ENCODE assay signal across 1 cellular context in genomic region chr17:44014437-44015172, GRCh38.
TF ChIP-seq lines count a peak whose summit lies in the region.

TSS of gene TMEM101 (minus strand) at chr17:44014963. CDS start at chr17:44014952, 11 bp downstream.

TF ChIP-seq in HepG2, 621 proteins besides CTCF, POLR2A, EP300 and RAD21 (continued from another document and continues in another):
- TF ChIP-seq NFAT5 (CRISPR knock-in tag; IDR thresholded peaks at IDR 0.05) (peak; percentile 85), SATB2 (CRISPR knock-in tag; IDR thresholded peaks at IDR 0.05) (peak; percentile 59), SSRP1 (CRISPR knock-in tag; IDR thresholded peaks at IDR 0.05) (peak; percentile 89), ZNF639 (CRISPR knock-in tag; conservative IDR thresholded peaks at IDR 0.05) (peak; percentile 97), HMG20B (CRISPR knock-in tag; conservative IDR thresholded peaks at IDR 0.05) (0 out of 2 replicates have a peak, but pooled peaks have one; percentile 30), ZNF572 (CRISPR knock-in tag; IDR thresholded peaks at IDR 0.05) (peak; percentile 94), ZNF503 (CRISPR knock-in tag; IDR thresholded peaks at IDR 0.05) (peak; percentile 80), STAG1 (CRISPR knock-in tag; IDR thresholded peaks at IDR 0.05) (peak; percentile 4; the same call in 1 of the 2 replicates), AKNA (CRISPR knock-in tag; IDR thresholded peaks at IDR 0.05; ENCODE audit: borderline replicate concordance) (no peak; the same call in 1 of the 2 replicates), MAX (IDR thresholded peaks at IDR 0.05) (peak; percentile 87), MYNN (CRISPR knock-in tag; IDR thresholded peaks at IDR 0.05; ENCODE audit: low read depth) (peak; percentile 95), ZNF10 (CRISPR knock-in tag; IDR thresholded peaks at IDR 0.05; ENCODE audit: borderline replicate concordance, low read depth) (no peak), SP140L (CRISPR knock-in tag; IDR thresholded peaks at IDR 0.05; ENCODE audit: borderline replicate concordance) (peak; percentile 98; the same call in 1 of the 2 replicates), ZNF260 (CRISPR knock-in tag; IDR thresholded peaks at IDR 0.05; ENCODE audit: borderline replicate concordance, low read depth) (no peak), ZNF318 (CRISPR knock-in tag; IDR thresholded peaks at IDR 0.05) (peak; percentile 95), ATF7 (IDR thresholded peaks at IDR 0.05) (no peak), ATF7 (CRISPR knock-in tag; IDR thresholded peaks at IDR 0.05) (peak; percentile 91), IRF1 (CRISPR knock-in tag; IDR thresholded peaks at IDR 0.05; ENCODE audit: low read depth) (peak; percentile 95), ZNF282 (IDR thresholded peaks at IDR 0.05; ENCODE audit: partially characterized antibody) (no peak), ZEB1 (IDR thresholded peaks at IDR 0.05; ENCODE audit: insufficient replicate concordance, low read depth) (peak; percentile 78), ZNF784 (CRISPR knock-in tag; IDR thresholded peaks at IDR 0.05; ENCODE audit: borderline replicate concordance) (peak; percentile 98), RXRB (CRISPR knock-in tag; IDR thresholded peaks at IDR 0.05; ENCODE audit: borderline replicate concordance) (peak; percentile 88), ZSCAN30 (CRISPR knock-in tag; IDR thresholded peaks at IDR 0.05) (no peak; the same call in 1 of the 2 replicates), DRAP1 (CRISPR knock-in tag; IDR thresholded peaks at IDR 0.05) (peak; percentile 80), ZNF607 (CRISPR knock-in tag; IDR thresholded peaks at IDR 0.05; ENCODE audit: borderline replicate concordance) (peak; percentile 84; the same call in 1 of the 2 replicates), MAFG (CRISPR knock-in tag; IDR thresholded peaks at IDR 0.05) (no peak), ZNF713 (CRISPR knock-in tag; IDR thresholded peaks at IDR 0.05) (0 out of 2 replicates have a peak, but pooled peaks have one; percentile 26)
